8 cellular contexts compared by ENCODE assay signal in genomic region chr6:157184202-157185015, GRCh38.
A peak's percentile ranks its signal among the peaks of the same experiment; 100 is the strongest.
DNase-seq lines count a peak whose midpoint lies in the region; ATAC-seq lines count a peak whose summit lies in the region.

No MANE protein-coding gene starts in this region.

- H3K9ac ChIP-seq in GM23248 (no peak overlapping the region), mesenchymal stem cell (ENCODE audit: low read length) (peak overlapping the region; percentile 14)

- H3K27ac ChIP-seq in GM23248 (no peak overlapping the region), mesenchymal stem cell (ENCODE audit: low read length, poor library complexity, severe bottlenecking) (no peak overlapping the region)

- H2AK5ac ChIP-seq in mesenchymal stem cell (ENCODE audit: low read length, severe bottlenecking), result no peak overlapping the region

- no peak overlapping the region for H2BK15ac ChIP-seq in mesenchymal stem cell (ENCODE audit: low read depth, poor library complexity, severe bottlenecking)

- H3K27ac Mint-ChIP-seq in effector memory CD8-positive, alpha-beta T cell, result peak overlapping the region; percentile 29 to 85

- no peaks in the 10 kb centered on the region for H3K9me2 ChIP-seq in GM23248 (ENCODE audit: insufficient read depth)

- H2BK5ac ChIP-seq in mesenchymal stem cell (ENCODE audit: low read depth, low read length, poor library complexity, severe bottlenecking), result no peak overlapping the region

- H3K79me2 ChIP-seq in GM23248 (ENCODE audit: insufficient read depth), result no peaks in the 10 kb centered on the region

- H4K20me1 ChIP-seq in GM23248 (ENCODE audit: insufficient read depth), result no peaks in the 10 kb centered on the region

- H3K4me2 ChIP-seq in GM23248 (ENCODE audit: unreplicated experiment) (no peak overlapping the region), mesenchymal stem cell (ENCODE audit: low read length, poor library complexity, severe bottlenecking) (peak overlapping the region; percentile 33)

- H2BK12ac ChIP-seq in mesenchymal stem cell (ENCODE audit: low read length in 2 of 2), result no peak overlapping the region

- H2BK120ac ChIP-seq in mesenchymal stem cell (ENCODE audit: low read depth, low read length), result no peak overlapping the region

- H3K4me1 ChIP-seq in GM23248 (ENCODE audit: insufficient read depth), result no peaks in the 10 kb centered on the region
- peaks cover 5% of the 10 kb centered on the region for H3K4me1 ChIP-seq in mesenchymal stem cell (ENCODE audit: control insufficient read depth, insufficient read depth, low read depth, low read length)

- peaks cover 57% of the 10 kb centered on the region for H3K36me3 Mint-ChIP-seq in effector memory CD8-positive, alpha-beta T cell (ENCODE audit: insufficient read depth)

- peaks cover 25% of the 10 kb centered on the region; the same call in 1 of the 2 replicates for H3K36me3 ChIP-seq in GM23248 (ENCODE audit: low read depth)
- H3K36me3 ChIP-seq in mesenchymal stem cell (ENCODE audit: control insufficient read depth in 1 of 2, insufficient read depth in 2 of 2, low read depth in 1 of 2, low read length in 2 of 2), result peaks cover 43 to 76% of the 10 kb centered on the region in 2 experiments

- no peak overlapping the region for H3K23ac ChIP-seq in mesenchymal stem cell (ENCODE audit: low read length in 2 of 2)

- peak overlapping the region in 1 of 2 donors; percentile 14 for H3K4me3 Mint-ChIP-seq in effector memory CD8-positive, alpha-beta T cell

- no peaks in the 10 kb centered on the region for H3K27me3 Mint-ChIP-seq in effector memory CD8-positive, alpha-beta T cell

- H3K14ac ChIP-seq in mesenchymal stem cell (ENCODE audit: low read length in 2 of 2), result no peak overlapping the region

- H3K4me3 ChIP-seq in GM23248, result no peak overlapping the region
- H3K4me3 ChIP-seq in mesenchymal stem cell (ENCODE audit: insufficient read depth in 1 of 2, low read depth in 1 of 2, low read length in 2 of 2), result peak overlapping the region in 1 of 2 experiments; percentile 55

- no peak overlapping the region for H3K4ac ChIP-seq in mesenchymal stem cell (ENCODE audit: low read depth in 1 of 2, low read length in 2 of 2)

- no peak overlapping the region for H4K91ac ChIP-seq in mesenchymal stem cell (ENCODE audit: low read length)

- H3K4me1 Mint-ChIP-seq in effector memory CD8-positive, alpha-beta T cell (ENCODE audit: low read depth in 2 of 2), result peaks cover 24 to 32% of the 10 kb centered on the region in 2 donors

- DNase-seq in AG08395 (ENCODE audit: low spot score), result peak; percentile 87
- peak; percentile 82 for DNase-seq in GM23248
- DNase-seq in NCI-H510A treated with DMSO at 0.1 percent for 48 hours (lab: John Stamatoyannopoulos, UW), result peak; percentile 58
- peak; percentile 83 for DNase-seq in activated CD8-positive, alpha-beta memory T cell treated with anti-CD3 and anti-CD28 coated beads for 24 hours
- DNase-seq in effector memory CD8-positive, alpha-beta T cell, result peak; percentile 52 to 67 (median 53)
- peak; percentile 62 for DNase-seq in mesenchymal stem cell
- peak; percentile 8 for DNase-seq in stimulated activated CD8-positive, alpha-beta memory T cell treated with anti-CD3 and anti-CD28 coated beads, Interleukin-15, amount 100 ng/mL, for 1 hour (ENCODE audit: low read depth)

- no peak overlapping the region for H4K8ac ChIP-seq in mesenchymal stem cell (ENCODE audit: low read length)

- peak; percentile 78 for ATAC-seq in effector memory CD8-positive, alpha-beta T cell (replicated peaks)
- no peak for ATAC-seq in HG02798 (IDR thresholded peaks at IDR 0.05; ENCODE audit: poor library complexity, unreplicated experiment)

- WGBS in GM23248 (ENCODE audit: low coverage in 1 of 2, low lambda C conversion rate in 2 of 2, missing lambda C conversion rate in 2 of 2), 2 experiments, result 41 to 48% methylated on average over 25 of the region's 25 CpGs
- WGBS in mesenchymal stem cell, result 63% methylated on average over 25 of the region's 25 CpGs

- H3K18ac ChIP-seq in mesenchymal stem cell (ENCODE audit: low read depth in 1 of 2, low read length in 2 of 2), result no peak overlapping the region

- peaks cover 24% of the 10 kb centered on the region for H3K79me1 ChIP-seq in mesenchymal stem cell (replicated peaks; ENCODE audit: low read length, poor library complexity, severe bottlenecking)

- no peaks in the 10 kb centered on the region for H3F3A ChIP-seq in GM23248 (ENCODE audit: insufficient read depth)

- H2AFZ ChIP-seq in GM23248 (no peak overlapping the region), mesenchymal stem cell (ENCODE audit: low read depth, low read length) (no peak overlapping the region)

- in situ Hi-C loops in GM23248 (cut with MboI), result loop anchor here (25.0 kb wide), 1 partner anchor 622 kb away; no protein-coding TSS in a partner anchor

- no peaks in the 10 kb centered on the region for H3K9me3 Mint-ChIP-seq in effector memory CD8-positive, alpha-beta T cell

- H3K27me3 ChIP-seq in GM23248 (replicated peaks; ENCODE audit: insufficient read depth) (no peaks in the 10 kb centered on the region), mesenchymal stem cell (ENCODE audit: control insufficient read depth in 1 of 2, insufficient read depth in 1 of 2, low read length in 2 of 2) (no peaks in the 10 kb centered on the region)

- H3K9me3 ChIP-seq in GM23248 (ENCODE audit: low read depth) (no peaks in the 10 kb centered on the region), mesenchymal stem cell (ENCODE audit: control insufficient read depth, low read length) (no peaks in the 10 kb centered on the region)

Comparison
In these comparisons a context has a peak if more than half of its experiments do, and no peak if none do; other contexts are left out.
1. DNase-seq: peak in every context shown above with its lines; median percentile 87 in AG08395; 83 in activated CD8-positive, alpha-beta memory T cell treated with anti-CD3 and anti-CD28 coated beads for 24 hours; 82 in GM23248; 62 in mesenchymal stem cell; 58 in NCI-H510A treated with DMSO at 0.1 percent for 48 hours; 53 in effector memory CD8-positive, alpha-beta T cell; 8 in stimulated activated CD8-positive, alpha-beta memory T cell treated with anti-CD3 and anti-CD28 coated beads, Interleukin-15, amount 100 ng/mL, for 1 hour.